In genomic region chr2:860259-860855, GRCh38 we compare ENCODE assay signal across 1 cellular context.
TF ChIP-seq lines count a peak whose summit lies in the region.

No MANE protein-coding gene starts in this region.

TF ChIP-seq in K562, 482 proteins besides CTCF, POLR2A, EP300 and RAD21 (continued from another document):
- TF ChIP-seq, protein P1, sequence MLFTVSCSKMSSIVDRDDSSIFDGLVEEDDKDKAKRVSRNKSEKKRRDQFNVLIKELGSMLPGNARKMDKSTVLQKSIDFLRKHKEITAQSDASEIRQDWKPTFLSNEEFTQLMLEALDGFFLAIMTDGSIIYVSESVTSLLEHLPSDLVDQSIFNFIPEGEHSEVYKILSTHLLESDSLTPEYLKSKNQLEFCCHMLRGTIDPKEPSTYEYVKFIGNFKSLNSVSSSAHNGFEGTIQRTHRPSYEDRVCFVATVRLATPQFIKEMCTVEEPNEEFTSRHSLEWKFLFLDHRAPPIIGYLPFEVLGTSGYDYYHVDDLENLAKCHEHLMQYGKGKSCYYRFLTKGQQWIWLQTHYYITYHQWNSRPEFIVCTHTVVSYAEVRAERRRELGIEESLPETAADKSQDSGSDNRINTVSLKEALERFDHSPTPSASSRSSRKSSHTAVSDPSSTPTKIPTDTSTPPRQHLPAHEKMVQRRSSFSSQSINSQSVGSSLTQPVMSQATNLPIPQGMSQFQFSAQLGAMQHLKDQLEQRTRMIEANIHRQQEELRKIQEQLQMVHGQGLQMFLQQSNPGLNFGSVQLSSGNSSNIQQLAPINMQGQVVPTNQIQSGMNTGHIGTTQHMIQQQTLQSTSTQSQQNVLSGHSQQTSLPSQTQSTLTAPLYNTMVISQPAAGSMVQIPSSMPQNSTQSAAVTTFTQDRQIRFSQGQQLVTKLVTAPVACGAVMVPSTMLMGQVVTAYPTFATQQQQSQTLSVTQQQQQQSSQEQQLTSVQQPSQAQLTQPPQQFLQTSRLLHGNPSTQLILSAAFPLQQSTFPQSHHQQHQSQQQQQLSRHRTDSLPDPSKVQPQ (CRISPR knock-in tag; IDR thresholded peaks at IDR 0.05; ENCODE audit: borderline replicate concordance) = no peak
- no peak for TF ChIP-seq ZNF586 (CRISPR knock-in tag; conservative IDR thresholded peaks at IDR 0.05)
- TF ChIP-seq, protein P2, sequence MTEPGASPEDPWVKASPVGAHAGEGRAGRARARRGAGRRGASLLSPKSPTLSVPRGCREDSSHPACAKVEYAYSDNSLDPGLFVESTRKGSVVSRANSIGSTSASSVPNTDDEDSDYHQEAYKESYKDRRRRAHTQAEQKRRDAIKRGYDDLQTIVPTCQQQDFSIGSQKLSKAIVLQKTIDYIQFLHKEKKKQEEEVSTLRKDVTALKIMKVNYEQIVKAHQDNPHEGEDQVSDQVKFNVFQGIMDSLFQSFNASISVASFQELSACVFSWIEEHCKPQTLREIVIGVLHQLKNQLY (CRISPR knock-in tag; conservative IDR thresholded peaks at IDR 0.05) = no peak
